1 cellular context compared by ENCODE assay signal in the genomic region with DNA sequence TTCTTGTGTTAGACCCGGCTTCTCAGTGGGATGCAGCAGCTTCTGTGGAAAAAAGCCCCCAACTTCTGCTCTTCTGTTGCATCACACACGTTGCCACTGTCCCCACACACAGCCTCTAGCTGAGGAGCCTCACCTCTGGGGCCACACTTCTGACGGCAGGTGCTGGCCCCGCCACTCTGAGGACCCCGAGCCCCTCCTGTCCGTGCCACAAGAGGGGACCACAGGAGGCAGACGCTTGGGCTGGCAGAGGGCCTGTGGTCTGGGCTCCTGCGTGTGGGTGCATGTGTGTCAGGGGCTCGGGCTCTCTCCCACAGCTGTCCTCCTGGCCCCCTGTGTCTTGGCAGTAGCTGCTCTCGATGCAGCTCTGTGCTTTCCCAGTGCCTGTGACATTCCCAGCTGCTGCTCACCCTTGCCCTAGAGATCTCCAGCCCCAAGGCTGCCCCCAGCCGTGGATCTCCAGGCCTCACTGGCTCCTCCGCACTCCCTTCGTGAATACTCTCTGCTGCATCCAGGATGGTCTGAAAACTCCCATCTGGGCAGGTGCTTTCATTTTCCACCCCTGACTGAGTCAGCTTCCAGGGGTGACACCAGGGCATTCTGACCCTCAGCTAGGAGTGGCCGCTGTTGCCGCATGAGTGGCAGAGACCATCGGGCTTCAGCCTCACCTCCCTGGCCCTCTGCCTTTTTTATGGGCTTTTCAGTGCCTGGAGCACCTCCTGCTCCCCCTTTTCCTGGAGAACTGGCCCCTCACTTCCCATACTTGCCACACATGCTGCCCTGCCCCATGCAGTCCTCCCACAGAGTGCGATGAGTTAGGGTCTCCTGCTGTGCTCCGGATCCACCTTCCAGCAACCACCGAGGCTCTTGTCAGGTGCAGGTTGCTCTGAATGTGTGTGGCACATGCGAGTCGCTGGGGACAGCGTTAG.
TF ChIP-seq lines count a peak whose summit lies in the region.

No MANE protein-coding gene starts in this region.

TF ChIP-seq in K562, 482 proteins besides CTCF, POLR2A, EP300 and RAD21:
- TF ChIP-seq MCM3 (IDR thresholded peaks at IDR 0.05) (no peak), POLR2G (IDR thresholded peaks at IDR 0.05; ENCODE audit: low read depth, low read length) (peak; percentile 66)
